Comparison of ENCODE assay signal across 8 cellular contexts in the genomic region with DNA sequence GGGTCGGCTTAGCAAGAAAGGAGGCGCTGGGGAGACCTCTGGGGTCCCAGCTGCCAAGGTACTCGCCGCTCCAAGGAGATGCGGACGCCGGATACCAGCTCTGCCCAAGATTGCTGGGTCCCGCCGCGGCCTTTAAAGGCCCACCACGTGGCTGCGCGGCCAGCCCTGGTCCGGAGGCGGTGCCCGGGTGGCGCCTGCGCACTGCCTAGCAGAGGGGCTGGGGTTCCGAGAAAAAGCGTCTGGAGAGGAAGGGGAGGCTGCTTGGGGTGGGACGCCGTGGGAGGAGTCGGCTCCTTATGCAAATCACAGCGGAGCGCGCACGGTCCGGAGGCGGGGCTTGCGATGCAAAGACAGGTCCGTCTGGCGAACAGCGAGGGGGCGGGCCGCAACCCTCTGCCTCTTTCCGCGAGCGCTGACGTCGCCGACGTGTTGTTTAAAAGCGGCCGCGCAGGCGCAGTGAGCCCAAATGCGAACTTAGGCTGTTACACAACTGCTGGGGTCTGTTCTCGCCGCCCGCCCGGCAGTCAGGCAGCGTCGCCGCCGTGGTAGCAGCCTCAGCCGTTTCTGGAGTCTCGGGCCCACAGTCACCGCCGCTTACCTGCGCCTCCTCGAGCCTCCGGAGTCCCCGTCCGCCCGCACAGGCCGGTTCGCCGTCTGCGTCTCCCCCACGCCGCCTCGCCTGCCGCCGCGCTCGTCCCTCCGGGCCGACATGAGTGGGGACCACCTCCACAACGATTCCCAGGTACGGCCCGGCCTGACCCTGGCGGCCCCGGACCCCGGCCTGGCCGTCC. TPM values are rescaled to one million over a fixed set of nuclear protein-coding genes. Genes with fewer than 3 reads are reported as not detected.
DNase-seq lines count a peak whose midpoint lies in the region; ATAC-seq and TF ChIP-seq lines count a peak whose summit lies in the region.

A gene (plus strand): TSS at position 464 of the 791 bp plus-strand sequence. CDS start 246 bp downstream, at position 710.

- H3K27ac Mint-ChIP-seq in activated CD4-positive, alpha-beta memory T cell treated with anti-CD3 and anti-CD28 coated beads for 36 hours = peak within 1 kb of the TSS; percentile 89

- intact Hi-C loops in activated CD4-positive, alpha-beta memory T cell treated with anti-CD3 and anti-CD28 coated beads for 36 hours (cut with micrococcal nuclease) = loop anchor here (1.0 to 2.0 kb wide), 6 partner anchors 19 to 288 kb away; a partner anchor contains a TSS
- intact Hi-C loops in dorsolateral prefrontal cortex (cut with DNase I) (loop anchor here in 1 of 2 donors (5.0 kb wide), 2 partner anchors 44 to 314 kb away; a partner anchor contains a TSS), right lobe of liver (cut with DNase I) (no loop called here)

- CTCF ChIA-PET in activated CD4-positive, alpha-beta memory T cell treated with anti-CD3 and anti-CD28 coated beads for 36 hours (lab: Charles Lee) = interaction anchor here (1.2 to 5.1 kb wide), 4 partner anchors 36 to 106 kb away, joined by 4 to 32 read pairs (median 6); no protein-coding TSS in a partner anchor

- TF ChIP-seq CTCF in dorsolateral prefrontal cortex (IDR thresholded peaks at IDR 0.05 in 54 of 56, conservative IDR thresholded peaks at IDR 0.05 in 2 of 56; ENCODE audit: low read depth in 1 of 56, partially characterized antibody in 56 of 56) = peak in 39 of 56 donors; percentile 10 to 65 (median 29)
- no peak for TF ChIP-seq CTCF in right lobe of liver (IDR thresholded peaks at IDR 0.05)

- TF ChIP-seq POLR2A in right lobe of liver (IDR thresholded peaks at IDR 0.05) = peak; percentile 98

- H3K27ac ChIP-seq in dorsolateral prefrontal cortex = peak within 1 kb of the TSS; percentile 51 to 99 (median 92)
- H3K27ac ChIP-seq in right lobe of liver = peak within 1 kb of the TSS; percentile 97

- H3K36me3 ChIP-seq in right lobe of liver = no peaks in the 10 kb centered on the region

- POLR2A ChIA-PET in activated CD4-positive, alpha-beta memory T cell treated with anti-CD3 and anti-CD28 coated beads for 36 hours (lab: Charles Lee) = interaction anchor here (0.6 to 1.5 kb wide), 5 partner anchors 16 to 115 kb away, joined by 3 to 6 read pairs (median 3); no protein-coding TSS in a partner anchor

- peak within 1 kb of the TSS; percentile 55 to 100 (median 95) for H3K4me3 ChIP-seq in dorsolateral prefrontal cortex
- peak within 1 kb of the TSS; percentile 79 to 94 (median 84) for H3K4me3 ChIP-seq in right lobe of liver

- H3K27me3 Mint-ChIP-seq in activated CD4-positive, alpha-beta memory T cell treated with anti-CD3 and anti-CD28 coated beads for 36 hours = no peaks in the 10 kb centered on the region

- H3K9me3 Mint-ChIP-seq in activated CD4-positive, alpha-beta memory T cell treated with anti-CD3 and anti-CD28 coated beads for 36 hours = no peaks in the 10 kb centered on the region

- H3K36me3 Mint-ChIP-seq in activated CD4-positive, alpha-beta memory T cell treated with anti-CD3 and anti-CD28 coated beads for 36 hours = peaks cover 26% of the 10 kb centered on the region

- H3K4me1 Mint-ChIP-seq in activated CD4-positive, alpha-beta memory T cell treated with anti-CD3 and anti-CD28 coated beads for 36 hours (ENCODE audit: low read depth) = peaks cover 47% of the 10 kb centered on the region

- DNase-seq in CD1c-positive myeloid dendritic cell (ENCODE audit: extremely low spot score) (peak; percentile 100), NCI-H82 treated with DMSO at 0.1 percent for 48 hours (lab: John Stamatoyannopoulos, UW; ENCODE audit: unreplicated experiment) (peak; percentile 98), dorsolateral prefrontal cortex (peak; percentile 100), right lobe of liver (peak; percentile 100)
- DNase-seq in activated CD4-positive, alpha-beta memory T cell treated with anti-CD3 and anti-CD28 coated beads for 36 hours = peak; percentile 100
- DNase-seq in stimulated activated CD4-positive, alpha-beta T cell treated with anti-CD3 and anti-CD28 coated beads, Interleukin-4, amount 100 ng/mL, for 4 hours = peak; percentile 100

- no peaks in the 10 kb centered on the region for H3K9me3 ChIP-seq in right lobe of liver

- H3K4me1 ChIP-seq in right lobe of liver = peaks cover 0 to 33% (median 11%) of the 10 kb centered on the region in 4 donors

- peak within 1 kb of the TSS; percentile 85 for H3K4me3 Mint-ChIP-seq in activated CD4-positive, alpha-beta memory T cell treated with anti-CD3 and anti-CD28 coated beads for 36 hours

- WGBS in right lobe of liver (ENCODE audit: insufficient coverage, low coverage, low lambda C conversion rate, missing lambda C conversion rate) = 3% methylated on average over 20 of the region's 85 CpGs

- no peaks in the 10 kb centered on the region for H3K27me3 ChIP-seq in dorsolateral prefrontal cortex
- H3K27me3 ChIP-seq in right lobe of liver = no peaks in the 10 kb centered on the region

- peak; percentile 96 for ATAC-seq in GM19438 (IDR thresholded peaks at IDR 0.05; ENCODE audit: low read depth, unreplicated experiment)
- peak; percentile 72 for ATAC-seq in HG03575 (IDR thresholded peaks at IDR 0.05; ENCODE audit: extremely low read depth, insufficient number of reproducible peaks, low FRiP score, unreplicated experiment)
- ATAC-seq in right lobe of liver = peak; percentile 96 to 99 (median 98)

RNA-seq across cellular contexts. Expression of the gene that starts here (rescaled TPM):
- 100 to 1,000 TPM; 128 TPM for total RNA-seq in activated CD4-positive, alpha-beta memory T cell treated with anti-CD3 and anti-CD28 coated beads for 36 hours
- total RNA-seq in dorsolateral prefrontal cortex = 10 to 100 TPM; 26.8 to 49.2 (median 37.1) TPM
- total RNA-seq in right lobe of liver = 10 to 100 TPM; 17.3 to 29.7 (median 25.5) TPM

Comparison
In these comparisons a context has a peak if more than half of its experiments do, and no peak if none do; other contexts are left out.
1. Peak in every context shown above with its lines: DNase-seq, ATAC-seq, H3K4me3 ChIP-seq and H3K27ac ChIP-seq.
2. CTCF ChIP-seq: peak in dorsolateral prefrontal cortex (39 of 56); none in right lobe of liver (0 of 4).